1 cellular context compared by ENCODE assay signal in genomic region chr7:95441042-95441823, GRCh38.
TF ChIP-seq lines count a peak whose summit lies in the region.

No MANE protein-coding gene starts in this region.

TF ChIP-seq in K562, 482 proteins besides CTCF, POLR2A, EP300 and RAD21:
- no peak for TF ChIP-seq PREB (CRISPR knock-in tag; IDR thresholded peaks at IDR 0.05)
- TF ChIP-seq TEAD1 (CRISPR knock-in tag; IDR thresholded peaks at IDR 0.05) = no peak
- TF ChIP-seq FOXK1 (CRISPR knock-in tag; IDR thresholded peaks at IDR 0.05; ENCODE audit: borderline replicate concordance) = no peak
- no peak for TF ChIP-seq ZNF239 (CRISPR knock-in tag; IDR thresholded peaks at IDR 0.05)
- TF ChIP-seq SUPT5H (IDR thresholded peaks at IDR 0.05) = no peak
- no peak for TF ChIP-seq ZC3H8 (IDR thresholded peaks at IDR 0.05)
- no peak for TF ChIP-seq SNIP1 (IDR thresholded peaks at IDR 0.05; ENCODE audit: low read depth)
- no peak for TF ChIP-seq CBX1 (IDR thresholded peaks at IDR 0.05; ENCODE audit: low read depth)
- TF ChIP-seq CHCHD3 (CRISPR knock-in tag; IDR thresholded peaks at IDR 0.05) = no peak
- no peak for TF ChIP-seq SOX6 (IDR thresholded peaks at IDR 0.05)
- TF ChIP-seq EHMT2 (IDR thresholded peaks at IDR 0.05) = no peak
- no peak for TF ChIP-seq GTF2F1 (IDR thresholded peaks at IDR 0.05; ENCODE audit: low read depth, low read length)
- TF ChIP-seq HNRNPK (IDR thresholded peaks at IDR 0.05; ENCODE audit: low read depth, low read length, poor library complexity, severe bottlenecking) = no peak
- no peak for TF ChIP-seq L3MBTL2 (IDR thresholded peaks at IDR 0.05)
- TF ChIP-seq LEF1 (IDR thresholded peaks at IDR 0.05) = no peak
- TF ChIP-seq REST (CRISPR knock-in tag; IDR thresholded peaks at IDR 0.05; ENCODE audit: low read depth) = no peak
- TF ChIP-seq ELF2 (CRISPR knock-in tag; IDR thresholded peaks at IDR 0.05) = no peak
- TF ChIP-seq PHF8 (IDR thresholded peaks at IDR 0.05; ENCODE audit: borderline replicate concordance, low read length) = no peak
- no peak for TF ChIP-seq TOE1 (IDR thresholded peaks at IDR 0.05; ENCODE audit: borderline replicate concordance)
- TF ChIP-seq TOE1 (CRISPR knock-in tag; IDR thresholded peaks at IDR 0.05; ENCODE audit: borderline replicate concordance, low read depth) = no peak
